In the genomic region with DNA sequence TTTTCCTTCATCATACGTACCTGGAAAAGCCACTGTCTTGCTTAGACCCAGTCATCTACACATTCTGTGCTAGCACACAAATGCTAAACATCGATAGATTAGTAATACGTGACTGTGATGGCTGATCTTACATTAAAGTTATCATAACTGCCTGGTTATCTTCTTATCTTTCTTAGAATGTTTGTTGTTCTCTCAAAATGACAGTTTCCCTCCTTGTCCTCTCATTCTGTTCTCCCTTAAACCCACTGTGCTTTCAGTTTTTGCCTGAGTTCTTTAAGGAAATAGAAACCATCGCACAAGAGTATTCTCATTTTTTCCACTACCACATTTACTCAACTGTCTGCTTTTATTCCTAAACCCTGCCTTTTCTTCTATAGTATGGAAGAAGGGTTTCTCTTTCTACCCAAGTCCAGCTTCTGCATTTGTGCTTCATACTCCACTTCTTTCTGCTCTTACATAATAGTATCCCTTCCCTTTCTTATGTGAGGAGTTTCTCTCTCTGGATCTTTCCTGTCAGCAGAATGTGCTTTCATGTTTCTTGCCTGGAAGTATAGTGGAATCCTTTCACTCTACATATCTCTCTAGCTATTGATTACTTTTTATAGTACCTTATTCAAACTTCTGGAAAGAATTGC, we compare ENCODE assay signal across 25 cellular contexts. TPM values are rescaled to one million over a fixed set of nuclear protein-coding genes. Genes with fewer than 3 reads are reported as not detected.
DNase-seq lines count a peak whose midpoint lies in the region; ATAC-seq and TF ChIP-seq lines count a peak whose summit lies in the region.
"Had no signal": no experiment of that assay in that cellular context is flagged by ENCODE, and none has a peak within 500 bp of the region (broad histone marks: within the 10 kb centered on the region; RNA-seq: fewer than 3 reads in every experiment).

No MANE protein-coding gene starts in this region.

- H3K9me3 Mint-ChIP-seq in CD4-positive, alpha-beta memory T cell = no peaks in the 10 kb centered on the region
- no peaks in the 10 kb centered on the region for H3K9me3 Mint-ChIP-seq in activated CD4-positive, alpha-beta memory T cell treated with anti-CD3 and anti-CD28 coated beads for 36 hours
- no peaks in the 10 kb centered on the region for H3K9me3 Mint-ChIP-seq in stimulated activated naive B cell treated with anti-CD40 and anti-IgM and Interleukin-4, amounts not matched to agents 10 μg/mL and 1 μg/mL and 100 μg/mL, for 72 hours
- H3K9me3 Mint-ChIP-seq in effector memory CD8-positive, alpha-beta T cell = no peaks in the 10 kb centered on the region

- intact Hi-C loops in CD4-positive, alpha-beta memory T cell (cut with micrococcal nuclease) = no loop called here
- intact Hi-C loops in activated CD4-positive, alpha-beta memory T cell treated with anti-CD3 and anti-CD28 coated beads for 36 hours (cut with micrococcal nuclease) = loop anchor here (1.0 kb wide), 4 partner anchors 31 to 55 kb away; a partner anchor contains a TSS
- intact Hi-C loops in lower lobe of right lung (cut with DNase I) = no loop called here

- H3K9me3 ChIP-seq in CD4-positive, alpha-beta memory T cell (ENCODE audit: control insufficient read depth in 1 of 2, low read length in 2 of 2) = no peaks in the 10 kb centered on the region
- no peaks in the 10 kb centered on the region for H3K9me3 ChIP-seq in lower lobe of right lung
- H3K9me3 ChIP-seq: breast epithelium, gastrocnemius medialis, MG63, SJCRH30, tibial artery had no signal

- ATAC-seq in lower lobe of right lung = peak; percentile 30 to 32
- ATAC-seq in stimulated activated naive B cell treated with anti-CD40 and anti-IgM and Interleukin-4, amounts not matched to agents 10 μg/mL and 1 μg/mL and 100 μg/mL, for 72 hours (replicated peaks) = no peak
- ATAC-seq in effector memory CD8-positive, alpha-beta T cell (replicated peaks) = no peak
- ATAC-seq: gastrocnemius medialis had no signal

- H3K4me3 ChIP-seq in CD4-positive, alpha-beta memory T cell (ENCODE audit: low read length in 2 of 2) = no peak overlapping the region
- no peak overlapping the region for H3K4me3 ChIP-seq in lower lobe of right lung
- H3K4me3 ChIP-seq: breast epithelium, gastrocnemius medialis, MG63, SJCRH30, tibial artery had no signal

- H3K36me3 Mint-ChIP-seq in CD4-positive, alpha-beta memory T cell = peaks cover 0 to 12% of the 10 kb centered on the region in 2 donors
- H3K36me3 Mint-ChIP-seq in activated CD4-positive, alpha-beta memory T cell treated with anti-CD3 and anti-CD28 coated beads for 36 hours = peaks cover 15% of the 10 kb centered on the region
- peaks cover 8 to 10% of the 10 kb centered on the region in 2 donors for H3K36me3 Mint-ChIP-seq in stimulated activated naive B cell treated with anti-CD40 and anti-IgM and Interleukin-4, amounts not matched to agents 10 μg/mL and 1 μg/mL and 100 μg/mL, for 72 hours
- H3K36me3 Mint-ChIP-seq in effector memory CD8-positive, alpha-beta T cell (ENCODE audit: insufficient read depth) = no peaks in the 10 kb centered on the region

- TF ChIP-seq CTCF in lower lobe of right lung (IDR thresholded peaks at IDR 0.05) = no peak

- H3K4me1 ChIP-seq in CD4-positive, alpha-beta memory T cell (ENCODE audit: insufficient read depth, low read length) = no peaks in the 10 kb centered on the region
- no peaks in the 10 kb centered on the region for H3K4me1 ChIP-seq in lower lobe of right lung
- H3K4me1 ChIP-seq: breast epithelium, gastrocnemius medialis, tibial artery had no signal

- H3K36me3 ChIP-seq in CD4-positive, alpha-beta memory T cell (ENCODE audit: insufficient read depth, low read length) = no peaks in the 10 kb centered on the region
- no peaks in the 10 kb centered on the region for H3K36me3 ChIP-seq in lower lobe of right lung
- H3K36me3 ChIP-seq: breast epithelium, gastrocnemius medialis, MG63, tibial artery had no signal

- CTCF ChIA-PET in CD4-positive, alpha-beta memory T cell (lab: Charles Lee; ENCODE audit: partially characterized antibody) = interaction anchor here (1.2 kb wide), 1 partner anchor 10 kb away, joined by 3 read pairs; no protein-coding TSS in a partner anchor
- CTCF ChIA-PET in activated CD4-positive, alpha-beta memory T cell treated with anti-CD3 and anti-CD28 coated beads for 36 hours (lab: Charles Lee) = interaction anchor here (1.5 to 2.1 kb wide), 3 partner anchors 52 to 59 kb away, joined by 5 to 12 read pairs (median 7); a partner anchor contains a TSS

- no peak overlapping the region for H3K27ac ChIP-seq in CD4-positive, alpha-beta memory T cell (ENCODE audit: low read depth, low read length)
- H3K27ac ChIP-seq in lower lobe of right lung = no peak overlapping the region
- H3K27ac ChIP-seq: breast epithelium, gastrocnemius medialis, SJCRH30, tibial artery had no signal

- no peaks in the 10 kb centered on the region for H3K27me3 ChIP-seq in CD4-positive, alpha-beta memory T cell (ENCODE audit: insufficient read depth, low read length)
- H3K27me3 ChIP-seq in lower lobe of right lung (ENCODE audit: low read depth) = no peaks in the 10 kb centered on the region
- H3K27me3 ChIP-seq: breast epithelium, gastrocnemius medialis, MG63, SJCRH30, tibial artery had no signal

- H3K4me3 Mint-ChIP-seq in CD4-positive, alpha-beta memory T cell = peak overlapping the region in 4 of 8 donors; percentile 1 to 23 (median 6)
- no peak overlapping the region for H3K4me3 Mint-ChIP-seq in activated CD4-positive, alpha-beta memory T cell treated with anti-CD3 and anti-CD28 coated beads for 36 hours
- no peak overlapping the region for H3K4me3 Mint-ChIP-seq in stimulated activated naive B cell treated with anti-CD40 and anti-IgM and Interleukin-4, amounts not matched to agents 10 μg/mL and 1 μg/mL and 100 μg/mL, for 72 hours
- H3K4me3 Mint-ChIP-seq in effector memory CD8-positive, alpha-beta T cell = no peak overlapping the region

- peak; percentile 63 for DNase-seq in SIG-M5 treated with dmso at 0.1 percent for 504 hours (lab: John Stamatoyannopoulos, UW; ENCODE audit: unreplicated experiment)
- no peak for DNase-seq in SIG-M5 (lab: John Stamatoyannopoulos, UW)
- no peak for DNase-seq in CD4-positive, alpha-beta memory T cell
- DNase-seq in activated CD4-positive, alpha-beta memory T cell treated with anti-CD3 and anti-CD28 coated beads for 36 hours = no peak
- no peak for DNase-seq in lower lobe of right lung
- no peak for DNase-seq in stimulated activated naive B cell treated with anti-CD40 and anti-IgM and Interleukin-4, amounts not matched to agents 10 μg/mL and 1 μg/mL and 100 μg/mL, for 72 hours
- no peak for DNase-seq in NCI-H1694 treated with DMSO at 0.1 percent for 48 hours (lab: John Stamatoyannopoulos, UW)
- no peak for DNase-seq in effector memory CD8-positive, alpha-beta T cell
- DNase-seq: 8988T; activated CD8-positive, alpha-beta memory T cell treated with anti-CD3 and anti-CD28 coated beads for 24 hours; DMS 273 treated with DMSO at 0.1 percent for 48 hours; gastrocnemius medialis; GF-D8; MG63; NCI-H2081; NCI-H524; SJCRH30; stimulated activated CD4-positive, alpha-beta T cell treated with anti-CD3 and anti-CD28 coated beads, Interleukin-4, amount 100 ng/mL, for 4 hours; stimulated activated CD8-positive, alpha-beta memory T cell treated with anti-CD3 and anti-CD28 coated beads, Interleukin-4, amount 100 ng/mL, for 48 hours; tibial artery had no signal

- peaks cover 9 to 16% (median 11%) of the 10 kb centered on the region in 4 donors for H3K4me1 Mint-ChIP-seq in CD4-positive, alpha-beta memory T cell
- peaks cover 38% of the 10 kb centered on the region for H3K4me1 Mint-ChIP-seq in activated CD4-positive, alpha-beta memory T cell treated with anti-CD3 and anti-CD28 coated beads for 36 hours (ENCODE audit: low read depth)
- peaks cover 5 to 9% of the 10 kb centered on the region in 2 donors for H3K4me1 Mint-ChIP-seq in stimulated activated naive B cell treated with anti-CD40 and anti-IgM and Interleukin-4, amounts not matched to agents 10 μg/mL and 1 μg/mL and 100 μg/mL, for 72 hours
- H3K4me1 Mint-ChIP-seq in effector memory CD8-positive, alpha-beta T cell (ENCODE audit: low read depth in 2 of 2) = peaks cover 4 to 5% of the 10 kb centered on the region in 2 donors

- H3K27me3 Mint-ChIP-seq in CD4-positive, alpha-beta memory T cell = no peaks in the 10 kb centered on the region
- H3K27me3 Mint-ChIP-seq in activated CD4-positive, alpha-beta memory T cell treated with anti-CD3 and anti-CD28 coated beads for 36 hours = no peaks in the 10 kb centered on the region
- H3K27me3 Mint-ChIP-seq in stimulated activated naive B cell treated with anti-CD40 and anti-IgM and Interleukin-4, amounts not matched to agents 10 μg/mL and 1 μg/mL and 100 μg/mL, for 72 hours = no peaks in the 10 kb centered on the region
- no peaks in the 10 kb centered on the region for H3K27me3 Mint-ChIP-seq in effector memory CD8-positive, alpha-beta T cell

- peak overlapping the region in 6 of 7 donors; percentile 2 to 84 (median 34) for H3K27ac Mint-ChIP-seq in CD4-positive, alpha-beta memory T cell
- H3K27ac Mint-ChIP-seq in activated CD4-positive, alpha-beta memory T cell treated with anti-CD3 and anti-CD28 coated beads for 36 hours = peak overlapping the region; percentile 69
- H3K27ac Mint-ChIP-seq in stimulated activated naive B cell treated with anti-CD40 and anti-IgM and Interleukin-4, amounts not matched to agents 10 μg/mL and 1 μg/mL and 100 μg/mL, for 72 hours = no peak overlapping the region
- H3K27ac Mint-ChIP-seq in effector memory CD8-positive, alpha-beta T cell = no peak overlapping the region

- POLR2A ChIA-PET in CD4-positive, alpha-beta memory T cell (lab: Charles Lee; ENCODE audit: partially characterized antibody) = no interaction called here
- POLR2A ChIA-PET in activated CD4-positive, alpha-beta memory T cell treated with anti-CD3 and anti-CD28 coated beads for 36 hours (lab: Charles Lee) = interaction anchor here (1.2 to 1.7 kb wide), 2 partner anchors 51 to 52 kb away, joined by 3 to 5 read pairs; a partner anchor contains a TSS

RNA-seq across cellular contexts. Expression of a gene that starts 17.1 kb away (rescaled TPM):
- under 1 TPM in 1 of 2 experiments, not detected in 1; 0.39 TPM for total RNA-seq in CD4-positive, alpha-beta memory T cell
- polyA plus RNA-seq in CD4-positive, alpha-beta memory T cell = under 1 TPM in 1 of 2 donors, not detected in 1; 0.39 TPM
- not detected for total RNA-seq in activated CD4-positive, alpha-beta memory T cell treated with anti-CD3 and anti-CD28 coated beads for 36 hours
- total RNA-seq in lower lobe of right lung = 3.8 TPM
- total RNA-seq: dermis microvascular lymphatic vessel endothelial cell, epithelial cell of proximal tubule, gastrocnemius medialis, osteocyte, SJCRH30 had no signal
- polyA plus RNA-seq: BJ had no signal

RNA-seq across cellular contexts. Expression of a gene that starts 31.4 kb away (rescaled TPM):
- 10 to 100 TPM; 11.7 to 12.0 TPM for total RNA-seq in CD4-positive, alpha-beta memory T cell
- 1 to 10 TPM; 6.2 to 6.3 TPM for polyA plus RNA-seq in CD4-positive, alpha-beta memory T cell
- total RNA-seq in activated CD4-positive, alpha-beta memory T cell treated with anti-CD3 and anti-CD28 coated beads for 36 hours = 10 to 100 TPM; 12.0 to 12.9 TPM
- total RNA-seq in lower lobe of right lung = 21.1 TPM

RNA-seq across cellular contexts. Expression of a gene that starts 37.6 kb away (rescaled TPM):
- total RNA-seq in CD4-positive, alpha-beta memory T cell = not detected
- polyA plus RNA-seq in CD4-positive, alpha-beta memory T cell = not detected
- total RNA-seq in activated CD4-positive, alpha-beta memory T cell treated with anti-CD3 and anti-CD28 coated beads for 36 hours = 1 to 10 TPM in 1 of 2 experiments, under 1 TPM in 1; 0.82 to 1.7 TPM
- total RNA-seq in lower lobe of right lung = 49.5 TPM

RNA-seq across cellular contexts. Expression of a gene that starts 51.4 kb away (rescaled TPM):
- total RNA-seq in CD4-positive, alpha-beta memory T cell = 10 to 100 TPM; 15.9 TPM
- polyA plus RNA-seq in CD4-positive, alpha-beta memory T cell = 1 to 10 TPM; 1.2 to 5.9 TPM
- 1 to 10 TPM; 6.8 to 9.7 TPM for total RNA-seq in activated CD4-positive, alpha-beta memory T cell treated with anti-CD3 and anti-CD28 coated beads for 36 hours
- total RNA-seq in lower lobe of right lung = 9.2 TPM

RNA-seq across cellular contexts. Expression of a gene that starts 51.5 kb away (rescaled TPM):
- 10 to 100 TPM; 20.4 to 23.1 TPM for total RNA-seq in CD4-positive, alpha-beta memory T cell
- polyA plus RNA-seq in CD4-positive, alpha-beta memory T cell = 10 to 100 TPM in 1 of 2 donors, 1 to 10 TPM in 1; 10.0 to 11.9 TPM
- 10 to 100 TPM; 15.3 to 16.2 TPM for total RNA-seq in activated CD4-positive, alpha-beta memory T cell treated with anti-CD3 and anti-CD28 coated beads for 36 hours
- 18.0 TPM for total RNA-seq in lower lobe of right lung

Comparison
In these comparisons a context has a peak if more than half of its experiments do, and no peak if none do; other contexts are left out.
1. H3K27ac Mint-ChIP-seq: peak in CD4-positive, alpha-beta memory T cell (6 of 7) and activated CD4-positive, alpha-beta memory T cell treated with anti-CD3 and anti-CD28 coated beads for 36 hours (single experiment); none in stimulated activated naive B cell treated with anti-CD40 and anti-IgM and Interleukin-4, amounts not matched to agents 10 μg/mL and 1 μg/mL and 100 μg/mL, for 72 hours (single experiment) and effector memory CD8-positive, alpha-beta T cell (0 of 2).
2. ATAC-seq: peak in lower lobe of right lung (2 of 2); none in stimulated activated naive B cell treated with anti-CD40 and anti-IgM and Interleukin-4, amounts not matched to agents 10 μg/mL and 1 μg/mL and 100 μg/mL, for 72 hours (0 of 2) and effector memory CD8-positive, alpha-beta T cell (single experiment).
3. RNA of a gene that starts 37.6 kb away (total RNA-seq): 49.5 TPM in lower lobe of right lung (single experiment); 0.82 to 1.7 TPM in activated CD4-positive, alpha-beta memory T cell treated with anti-CD3 and anti-CD28 coated beads for 36 hours and not detected in CD4-positive, alpha-beta memory T cell; every median in the first group is over 10 times any median in the second.